Comparison of ENCODE assay signal across 8 cellular contexts in the genomic region with DNA sequence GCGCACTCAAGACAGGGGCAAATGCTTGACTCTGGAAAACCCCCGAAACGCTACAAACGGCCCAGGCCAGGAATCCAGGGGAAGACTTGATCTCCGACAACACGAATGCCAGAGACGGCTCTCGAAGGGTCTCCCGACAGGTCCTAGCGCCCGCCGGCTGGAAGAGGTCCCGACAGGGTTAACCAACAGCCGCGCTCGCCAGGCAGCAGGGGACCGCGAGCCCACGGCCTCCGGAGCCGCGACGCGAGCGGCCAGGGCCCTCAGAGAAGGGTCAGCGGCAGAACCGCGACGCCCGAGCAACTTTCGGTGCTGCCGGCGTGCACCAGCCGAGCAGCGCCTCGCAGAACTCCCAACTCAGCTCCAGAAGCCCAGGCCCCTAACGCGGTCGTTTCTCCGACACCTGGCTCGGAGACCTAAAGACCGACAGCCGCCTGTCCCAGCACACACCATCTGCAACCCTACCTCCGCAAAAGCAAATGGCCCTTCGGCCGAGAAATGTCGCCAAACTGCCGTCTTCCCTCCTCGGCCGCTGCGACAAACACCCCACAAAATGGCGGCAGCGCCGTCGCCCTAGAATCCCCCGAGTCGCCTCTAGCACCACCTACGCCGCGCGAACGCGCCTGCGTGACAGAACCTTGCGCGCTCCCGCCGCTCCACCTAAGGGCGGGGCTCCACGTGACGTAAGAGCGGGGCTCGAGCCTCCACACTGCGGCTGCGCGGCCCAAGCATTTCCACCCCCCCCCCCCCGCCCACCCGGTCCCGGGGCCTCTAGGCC.
DNase-seq lines count a peak whose midpoint lies in the region; ATAC-seq and TF ChIP-seq lines count a peak whose summit lies in the region.

A gene (minus strand): TSS at position 567 of the 775 bp plus-strand sequence. CDS start 3,634 bp downstream, outside the sequence.

- ATAC-seq in GM19025 (IDR thresholded peaks at IDR 0.05; ENCODE audit: low read depth, unreplicated experiment) (peak; percentile 76), HG03280 (IDR thresholded peaks at IDR 0.05; ENCODE audit: unreplicated experiment) (peak; percentile 81)

- peak; percentile 70 for DNase-seq in AG09309 (ENCODE audit: low read depth)
- DNase-seq in NCI-H446 (lab: John Stamatoyannopoulos, UW): peak; percentile 73 to 96
- DNase-seq in activated CD4-positive, CD25-positive, alpha-beta regulatory T cell treated with anti-CD3 and anti-CD28 coated beads, Interleukin-2, amount 50 U/mL, for 16 hours (ENCODE audit: low read depth, low spot score): peak; percentile 94
- DNase-seq in central memory CD4-positive, alpha-beta T cell: peak; percentile 96
- DNase-seq in islet precursor cell: peak; percentile 95
- DNase-seq in stimulated activated CD4-positive, alpha-beta T cell treated with anti-CD3 and anti-CD28 coated beads, Interleukin-12 subunit alpha, Interleukin-12 subunit beta, amount 100 ng/mL, for 4 hours: peak; percentile 98

- TF ChIP-seq CTCF in AG09309 (IDR thresholded peaks at IDR 0.05; ENCODE audit: control insufficient read depth, insufficient read depth, low read depth, low read length, missing control alignments): no peak

- H3K4me3 ChIP-seq in AG09309 (ENCODE audit: control insufficient read depth, low read depth, low read length): peak within 1 kb of the TSS; percentile 93

Comparison
In these comparisons a context has a peak if more than half of its experiments do, and no peak if none do; other contexts are left out.
1. Peak in every context shown above with its lines: DNase-seq, ATAC-seq and H3K4me3 ChIP-seq.